10 cellular contexts compared by ENCODE assay signal in the genomic region with DNA sequence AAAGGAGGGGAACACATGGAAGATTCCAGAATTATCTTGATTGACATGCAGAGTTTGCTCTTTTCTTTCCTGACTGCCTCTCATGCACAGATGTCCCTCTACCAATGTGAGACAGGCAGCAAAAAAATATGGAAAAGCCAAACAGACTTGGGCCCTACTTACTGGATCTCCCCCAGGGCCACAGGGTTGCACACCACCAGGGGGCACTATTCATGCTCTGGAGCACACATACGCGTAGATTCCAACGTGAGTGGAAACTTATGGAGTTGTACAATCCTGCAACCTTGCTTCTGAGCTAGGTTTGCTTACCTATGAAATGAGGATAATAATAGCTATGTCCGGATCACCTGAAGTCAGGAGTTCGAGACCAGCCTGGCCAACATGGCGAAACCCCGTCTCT.
DNase-seq lines count a peak whose midpoint lies in the region; ATAC-seq and TF ChIP-seq lines count a peak whose summit lies in the region.
"Had no signal": no experiment of that assay in that cellular context is flagged by ENCODE, and none has a peak within 500 bp of the region (broad histone marks: within the 10 kb centered on the region; RNA-seq: fewer than 3 reads in every experiment).

No MANE protein-coding gene starts in this region.

- H3K9me3 Mint-ChIP-seq in stimulated activated naive CD8-positive, alpha-beta T cell treated with anti-CD3 and anti-CD28 coated beads, Interleukin-15, amount 100 ng/mL, for 72 hours = peaks cover 5 to 7% of the 10 kb centered on the region in 2 donors

- no peak overlapping the region for H3K4me3 Mint-ChIP-seq in stimulated activated naive CD8-positive, alpha-beta T cell treated with anti-CD3 and anti-CD28 coated beads, Interleukin-15, amount 100 ng/mL, for 72 hours

- no peak overlapping the region for H3K27ac Mint-ChIP-seq in stimulated activated naive CD8-positive, alpha-beta T cell treated with anti-CD3 and anti-CD28 coated beads, Interleukin-15, amount 100 ng/mL, for 72 hours

- ATAC-seq in stimulated activated naive CD8-positive, alpha-beta T cell treated with anti-CD3 and anti-CD28 coated beads, Interleukin-15, Interleukin-2, amounts not matched to agents 100 U/mL and 50 U/mL, for 24 hours = no peak
- no peak for ATAC-seq in stimulated activated naive CD8-positive, alpha-beta T cell treated with anti-CD3 and anti-CD28 coated beads, Interleukin-15, amount 100 ng/mL, for 72 hours
- ATAC-seq in GM19463 (IDR thresholded peaks at IDR 0.05; ENCODE audit: unreplicated experiment) (no peak), HG03460 (IDR thresholded peaks at IDR 0.05; ENCODE audit: unreplicated experiment) (no peak)

- no peaks in the 10 kb centered on the region for H3K4me1 Mint-ChIP-seq in stimulated activated naive CD8-positive, alpha-beta T cell treated with anti-CD3 and anti-CD28 coated beads, Interleukin-15, amount 100 ng/mL, for 72 hours

- peak; percentile 20 for TF ChIP-seq CTCF in foreskin fibroblast (IDR thresholded peaks at IDR 0.05; ENCODE audit: low read depth, low read length)

- peaks cover 21% of the 10 kb centered on the region for H3K27me3 Mint-ChIP-seq in stimulated activated naive CD8-positive, alpha-beta T cell treated with anti-CD3 and anti-CD28 coated beads, Interleukin-15, amount 100 ng/mL, for 72 hours

- DNase-seq in stimulated activated naive CD8-positive, alpha-beta T cell treated with anti-CD3 and anti-CD28 coated beads, Interleukin-15, Interleukin-2, amounts not matched to agents 100 U/mL and 50 U/mL, for 24 hours = peak; percentile 23
- no peak for DNase-seq in stimulated activated naive CD8-positive, alpha-beta T cell treated with anti-CD3 and anti-CD28 coated beads, Interleukin-15, amount 100 ng/mL, for 72 hours
- DNase-seq in SK-N-DZ (ENCODE audit: low spot score) = peak; percentile 27
- no peak for DNase-seq in foreskin fibroblast
- DNase-seq in NCI-H1105 (lab: John Stamatoyannopoulos, UW) = no peak
- no peak for DNase-seq in NCI-H1694 treated with DMSO at 0.1 percent for 48 hours (lab: John Stamatoyannopoulos, UW)
- DNase-seq: activated effector memory CD4-positive, alpha-beta T cell treated with anti-CD3 and anti-CD28 coated beads, Interleukin-2, amount 50 U/mL, for 16 hours; NCI-H2171 had no signal

- no peak overlapping the region for H3K4me3 ChIP-seq in foreskin fibroblast (ENCODE audit: low read depth in 1 of 2, low read length in 2 of 2)

Comparison
In these comparisons a context has a peak if more than half of its experiments do, and no peak if none do; other contexts are left out.
1. DNase-seq: peak in stimulated activated naive CD8-positive, alpha-beta T cell treated with anti-CD3 and anti-CD28 coated beads, Interleukin-15, Interleukin-2, amounts not matched to agents 100 U/mL and 50 U/mL, for 24 hours (single experiment) and SK-N-DZ (single experiment); none in stimulated activated naive CD8-positive, alpha-beta T cell treated with anti-CD3 and anti-CD28 coated beads, Interleukin-15, amount 100 ng/mL, for 72 hours (0 of 2), foreskin fibroblast (0 of 2), NCI-H1105 (single experiment) and NCI-H1694 treated with DMSO at 0.1 percent for 48 hours (single experiment).